Comparison of ENCODE assay signal across 14 cellular contexts in genomic region chr14:70718383-70719123, GRCh38.
DNase-seq lines count a peak whose midpoint lies in the region; ATAC-seq, FAIRE-seq and TF ChIP-seq lines count a peak whose summit lies in the region.
"Had no signal": no experiment of that assay in that cellular context is flagged by ENCODE, and none has a peak within 500 bp of the region (broad histone marks: within the 10 kb centered on the region; RNA-seq: fewer than 3 reads in every experiment).

No MANE protein-coding gene starts in this region.

- in situ Hi-C loops in ACHN (cut with HindIII; ENCODE audit: low pct_ligation_motif_present, low pct_unique_long_range_greater_than_20kb, low sequenced_read_pairs): no loop called here

- H3K36me3 ChIP-seq in bronchial epithelial cell (ENCODE audit: control insufficient read depth, insufficient read depth, low read length) (no peaks in the 10 kb centered on the region), left lung (no peaks in the 10 kb centered on the region)

- no peak overlapping the region for H3K4me3 ChIP-seq in bronchial epithelial cell (ENCODE audit: low read depth, low read length)
- H3K4me3 ChIP-seq in left lung: no peak overlapping the region

- peak; percentile 91 for FAIRE-seq in HTR-8/SVneo (lab: Jason Lieb, UNC)
- peak; percentile 95 for FAIRE-seq in bronchial epithelial cell (lab: Jason Lieb, UNC)
- FAIRE-seq: GM18507 had no signal

- no peak overlapping the region for H3K27ac ChIP-seq in left lung

- TF ChIP-seq CTCF in bronchial epithelial cell (IDR thresholded peaks at IDR 0.05; ENCODE audit: insufficient read depth, low read length, severe bottlenecking): no peak
- TF ChIP-seq CTCF in left lung (IDR thresholded peaks at IDR 0.05): no peak

- intact Hi-C loops in left lung (cut with DNase I): loop anchor here in 1 of 2 donors (10.0 kb wide), 1 partner anchor 94 kb away; no protein-coding TSS in a partner anchor

- H3K27me3 ChIP-seq in bronchial epithelial cell (ENCODE audit: control insufficient read depth, insufficient read depth, low read length) (no peaks in the 10 kb centered on the region), left lung (peaks cover 0 to 10% of the 10 kb centered on the region in 2 donors)

- DNase-seq in HTR-8/SVneo (ENCODE audit: insufficient read length, low spot score) (no peak), bronchial epithelial cell (ENCODE audit: low read depth) (peak; percentile 58), left lung (no peak), ACHN (no peak), DMS 273 treated with DMSO at 0.1 percent for 48 hours (lab: John Stamatoyannopoulos, UW) (no peak)
- no peak for DNase-seq in stimulated activated naive CD4-positive, alpha-beta T cell treated with Interleukin-2 at 50 U/mL for 16 hours (lab: John Stamatoyannopoulos, UW)
- no peak for DNase-seq in stimulated activated naive CD4-positive, alpha-beta T cell (lab: John Stamatoyannopoulos, UW)
- DNase-seq: C1 segment of cervical spinal cord, H7, NCI-H1048, NCI-H2107, NCI-H345, NCI-H526 treated with DMSO at 0.1 percent for 48 hours had no signal

- ATAC-seq in left lung: peak; percentile 40

- no peaks in the 10 kb centered on the region for H3K9me3 ChIP-seq in left lung

- peaks cover 0 to 7% of the 10 kb centered on the region in 2 donors for H3K4me1 ChIP-seq in left lung
